Comparison of ENCODE assay signal across 8 cellular contexts in genomic region chr2:28389399-28390240, GRCh38. TPM values are rescaled to one million over a fixed set of nuclear protein-coding genes. Genes with fewer than 3 reads are reported as not detected.
DNase-seq lines count a peak whose midpoint lies in the region; ATAC-seq, FAIRE-seq and TF ChIP-seq lines count a peak whose summit lies in the region.

No MANE protein-coding gene starts in this region.

- ATAC-seq in HCT116 (no peak), GM21723 (IDR thresholded peaks at IDR 0.05; ENCODE audit: unreplicated experiment) (no peak)
- no peak for ATAC-seq in activated CD8-positive, alpha-beta T cell treated with anti-CD3 and anti-CD28 coated beads for 36 hours

- peaks cover 11% of the 10 kb centered on the region for H3K79me2 ChIP-seq in HCT116 (ENCODE audit: insufficient read depth, low read length)

- TF ChIP-seq CTCF in HCT116 (IDR thresholded peaks at IDR 0.05 in 2 of 3, conservative IDR thresholded peaks at IDR 0.05 in 1 of 3; ENCODE audit: borderline replicate concordance in 1 of 3, insufficient read depth in 1 of 3, low read depth in 2 of 3, low read length in 2 of 3): no peak
- no peak for TF ChIP-seq CTCF in activated CD8-positive, alpha-beta T cell treated with anti-CD3 and anti-CD28 coated beads for 36 hours (IDR thresholded peaks at IDR 0.05)

- DNase-seq in HCT116 (ENCODE audit: low read depth, low spot score) (no peak), small intestine (no peak), SIG-M5 (lab: John Stamatoyannopoulos, UW) (no peak), amniotic stem cell (lab: John Stamatoyannopoulos, UW) (no peak), AG08396 (ENCODE audit: low spot score) (no peak)
- DNase-seq in activated CD8-positive, alpha-beta T cell treated with anti-CD3 and anti-CD28 coated beads for 36 hours: no peak

- peaks cover 28% of the 10 kb centered on the region for H3K4me1 Mint-ChIP-seq in activated CD8-positive, alpha-beta T cell treated with anti-CD3 and anti-CD28 coated beads for 36 hours (ENCODE audit: low read depth)

- intact Hi-C loops in HCT116 (cut with micrococcal nuclease): loop anchor here (5.0 kb wide), 1 partner anchor 417 kb away; no protein-coding TSS in a partner anchor
- intact Hi-C loops in activated CD8-positive, alpha-beta T cell treated with anti-CD3 and anti-CD28 coated beads for 36 hours (cut with micrococcal nuclease): loop anchor here (5.0 to 10.0 kb wide), 2 partner anchors 58 to 675 kb away; no protein-coding TSS in a partner anchor

- TSS peak; percentile 43 for BruUV-seq in HCT116 (replicated peaks; lab: Mats Ljungman, UMichigan)

- POLR2A ChIA-PET in HCT116 (lab: Charles Lee): interaction anchor here (1.5 kb wide), 1 partner anchor 7 kb away, joined by 3 read pairs; no protein-coding TSS in a partner anchor
- POLR2A ChIA-PET in activated CD8-positive, alpha-beta T cell treated with anti-CD3 and anti-CD28 coated beads for 36 hours (lab: Charles Lee): interaction anchor here (0.8 to 2.9 kb wide), 11 partner anchors 9 to 60 kb away, joined by 3 to 19 read pairs (median 7); no protein-coding TSS in a partner anchor

- RAD21 ChIA-PET in HCT116 (lab: Charles Lee; ENCODE audit: low non-redundant PET in 1 of 2, low total read pairs in 2 of 2, uncharacterized antibody in 2 of 2, unreplicated experiment in 2 of 2): no interaction called here

- H3K36me3 ChIP-seq in HCT116 (ENCODE audit: control insufficient read depth in 1 of 2, insufficient read depth in 2 of 2, low read length in 2 of 2) (no peaks in the 10 kb centered on the region), iPS-15b (ENCODE audit: control insufficient read depth, insufficient read depth, low read length) (no peaks in the 10 kb centered on the region), small intestine (ENCODE audit: control insufficient read depth in 2 of 2, insufficient read depth in 2 of 2, low read length in 2 of 2) (no peaks in the 10 kb centered on the region)

- no peak overlapping the region for H2AFZ ChIP-seq in HCT116 (ENCODE audit: low read depth, low read length, poor library complexity, severe bottlenecking)

- peaks cover 2% of the 10 kb centered on the region for H3K36me3 Mint-ChIP-seq in activated CD8-positive, alpha-beta T cell treated with anti-CD3 and anti-CD28 coated beads for 36 hours (ENCODE audit: low read depth)

- H3K4me1 ChIP-seq in HCT116 (ENCODE audit: control insufficient read depth in 1 of 2, insufficient read depth in 2 of 2, low read length in 2 of 2): peaks cover 24 to 50% of the 10 kb centered on the region in 2 experiments
- peaks cover 10% of the 10 kb centered on the region for H3K4me1 ChIP-seq in iPS-15b (ENCODE audit: control insufficient read depth, insufficient read depth, low read length)
- no peaks in the 10 kb centered on the region for H3K4me1 ChIP-seq in small intestine (ENCODE audit: control insufficient read depth in 2 of 2, insufficient read depth in 1 of 2, low read depth in 1 of 2, low read length in 1 of 2)

- H3K9me3 Mint-ChIP-seq in activated CD8-positive, alpha-beta T cell treated with anti-CD3 and anti-CD28 coated beads for 36 hours: no peaks in the 10 kb centered on the region

- no peak for TF ChIP-seq POLR2A in HCT116 (IDR thresholded peaks at IDR 0.05; ENCODE audit: borderline replicate concordance, extremely low read depth, insufficient read depth, insufficient read length)

- peaks cover 1% of the 10 kb centered on the region for H3K27me3 Mint-ChIP-seq in activated CD8-positive, alpha-beta T cell treated with anti-CD3 and anti-CD28 coated beads for 36 hours

- H3K27me3 ChIP-seq in HCT116 (ENCODE audit: insufficient read depth, low read length): no peaks in the 10 kb centered on the region
- peaks cover 68% of the 10 kb centered on the region for H3K27me3 ChIP-seq in iPS-15b (ENCODE audit: control insufficient read depth, insufficient read depth, low read length)
- no peaks in the 10 kb centered on the region for H3K27me3 ChIP-seq in small intestine (ENCODE audit: control insufficient read depth in 2 of 2, insufficient read depth in 2 of 2, low read length in 2 of 2)

- H3K9me3 ChIP-seq in HCT116 (ENCODE audit: control insufficient read depth in 1 of 2, insufficient read depth in 1 of 2, low read depth in 1 of 2, low read length in 2 of 2) (no peaks in the 10 kb centered on the region), iPS-15b (ENCODE audit: control insufficient read depth, insufficient read depth, low read length) (no peaks in the 10 kb centered on the region), small intestine (ENCODE audit: control insufficient read depth, low read depth) (no peaks in the 10 kb centered on the region)

- H3K27ac Mint-ChIP-seq in activated CD8-positive, alpha-beta T cell treated with anti-CD3 and anti-CD28 coated beads for 36 hours: peak overlapping the region; percentile 80

- peak overlapping the region; percentile 64 for H3K9ac ChIP-seq in HCT116 (ENCODE audit: low read length)
- peak overlapping the region; percentile 60 for H3K9ac ChIP-seq in iPS-15b (ENCODE audit: low read depth, low read length)

- peak overlapping the region; percentile 64 for H3K4me3 Mint-ChIP-seq in activated CD8-positive, alpha-beta T cell treated with anti-CD3 and anti-CD28 coated beads for 36 hours

- H3K4me2 ChIP-seq in HCT116 (ENCODE audit: low read length): peak overlapping the region; percentile 82

- FAIRE-seq in small intestine (lab: Jason Lieb, UNC): no peak

- 25 to 35% (median 26%) methylated on average over 17 of the region's 17 CpGs for WGBS in small intestine, 3 donors

- H3K4me3 ChIP-seq in HCT116 (replicated peaks in 1 of 2; ENCODE audit: low read depth in 1 of 2, low read length in 2 of 2): peak overlapping the region; percentile 50 to 76
- peak overlapping the region; percentile 64 for H3K4me3 ChIP-seq in iPS-15b (ENCODE audit: low read depth, low read length)
- H3K4me3 ChIP-seq in small intestine (ENCODE audit: low read depth in 1 of 2, low read length in 2 of 2): peak overlapping the region in 1 of 2 donors; percentile 84

- H3K9me2 ChIP-seq in HCT116 (ENCODE audit: insufficient read depth): no peaks in the 10 kb centered on the region

- no peaks in the 10 kb centered on the region for H4K20me1 ChIP-seq in HCT116 (ENCODE audit: insufficient read depth)

- CTCF ChIA-PET in HCT116 (lab: Charles Lee): no interaction called here
- CTCF ChIA-PET in activated CD8-positive, alpha-beta T cell treated with anti-CD3 and anti-CD28 coated beads for 36 hours (lab: Charles Lee): interaction anchor here (1.2 to 1.5 kb wide), 2 partner anchors 17 to 30 kb away, joined by 4 to 5 read pairs; no protein-coding TSS in a partner anchor

- H3K27ac ChIP-seq in HCT116 (ENCODE audit: low read depth, low read length) (peak overlapping the region; percentile 93), small intestine (ENCODE audit: low read depth in 1 of 2, low read length in 1 of 2) (peak overlapping the region; percentile 98 to 99)

- TF ChIP-seq RAD21 in HCT116 (IDR thresholded peaks at IDR 0.05; ENCODE audit: low read depth): no peak

TF ChIP-seq in HCT116, 20 proteins besides CTCF, POLR2A, EP300 and RAD21:
- no peak for TF ChIP-seq JUND (IDR thresholded peaks at IDR 0.05)
- TF ChIP-seq SRF (IDR thresholded peaks at IDR 0.05; ENCODE audit: low read depth): no peak
- no peak for TF ChIP-seq CBX3 (IDR thresholded peaks at IDR 0.05; ENCODE audit: low read depth)
- TF ChIP-seq CEBPB (IDR thresholded peaks at IDR 0.05; ENCODE audit: low read depth): no peak
- no peak for TF ChIP-seq POLR2AphosphoS5 (IDR thresholded peaks at IDR 0.05; ENCODE audit: low read depth, low read length)
- TF ChIP-seq ELF1 (IDR thresholded peaks at IDR 0.05; ENCODE audit: borderline replicate concordance, low read depth): no peak
- no peak for TF ChIP-seq FOSL1 (IDR thresholded peaks at IDR 0.05; ENCODE audit: low read depth)
- TF ChIP-seq EZH2 (IDR thresholded peaks at IDR 0.05): no peak
- TF ChIP-seq ZNF274 (IDR thresholded peaks at IDR 0.05; ENCODE audit: low read depth, low read length): no peak
TF ChIP-seq in HCT116: peak in this region for 0.

RNA-seq across cellular contexts. Expression of gene FOSL2, which starts 3.0 kb away (rescaled TPM):
- total RNA-seq in HCT116 (2021; ENCODE audit: unreplicated experiment): 44.8 TPM
- polyA plus RNA-seq in HCT116 (2012): 21.9 and 28.4 TPM in 2 replicates
- total RNA-seq in activated CD8-positive, alpha-beta T cell treated with anti-CD3 and anti-CD28 coated beads for 36 hours: 100 to 1,000 TPM; 114 to 119 TPM
- 10 to 100 TPM; 29.2 to 41.4 (median 40.0) TPM for polyA plus RNA-seq in small intestine
